9 cellular contexts compared by ENCODE assay signal in the genomic region with DNA sequence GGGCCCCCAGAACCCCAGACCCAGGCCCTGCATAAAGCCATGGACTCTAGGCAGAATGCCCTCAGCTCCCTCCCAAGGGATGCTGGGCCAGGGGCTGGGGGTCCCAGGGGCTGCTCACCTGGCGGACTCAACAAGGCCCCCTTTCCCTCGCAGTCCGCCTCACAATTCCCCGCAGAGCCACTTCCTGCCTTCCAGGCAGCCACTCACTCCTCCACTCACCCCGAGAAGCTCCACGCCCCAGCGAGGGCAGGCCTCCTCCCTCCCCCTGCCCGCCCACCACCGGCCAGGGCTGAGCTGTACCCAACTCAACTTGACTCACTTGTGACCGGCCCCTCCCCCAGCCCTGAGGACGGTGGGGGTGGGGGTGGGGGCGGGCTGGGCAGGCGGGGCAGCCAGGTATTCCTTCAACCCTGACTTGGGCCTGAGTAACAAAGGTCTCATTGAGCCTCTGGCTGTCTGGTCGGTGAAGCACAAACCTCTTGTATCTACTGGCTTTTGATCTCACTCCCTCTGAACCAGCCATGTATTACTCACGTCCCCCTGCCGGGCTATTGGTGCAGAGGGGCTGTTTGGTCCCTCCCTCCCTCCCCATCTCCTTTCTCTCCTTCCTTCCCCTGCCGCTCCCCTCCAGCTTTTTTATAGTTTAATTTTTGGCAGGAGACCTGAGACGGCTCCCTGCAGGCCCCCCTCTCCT. TPM values are rescaled to one million over a fixed set of nuclear protein-coding genes. Genes with fewer than 3 reads are reported as not detected.
DNase-seq lines count a peak whose midpoint lies in the region; FAIRE-seq and TF ChIP-seq lines count a peak whose summit lies in the region.
"Had no signal": no experiment of that assay in that cellular context is flagged by ENCODE, and none has a peak within 500 bp of the region (broad histone marks: within the 10 kb centered on the region; RNA-seq: fewer than 3 reads in every experiment).

No MANE protein-coding gene starts in this region.

- H3K9ac ChIP-seq in kidney (ENCODE audit: low read length in 2 of 2): peak overlapping the region in 1 of 2 donors; percentile 46

- peak overlapping the region; percentile 17 to 22 for H3K27ac ChIP-seq in kidney (ENCODE audit: low read depth in 2 of 2, low read length in 2 of 2)
- H3K27ac ChIP-seq in esophagus muscularis mucosa (replicated peaks in 1 of 4): no peak overlapping the region
- H3K27ac ChIP-seq in vagina: no peak overlapping the region

- H3K36me3 ChIP-seq in kidney (ENCODE audit: control insufficient read depth in 1 of 2, insufficient read depth in 2 of 2, low read length in 2 of 2) (no peaks in the 10 kb centered on the region), esophagus muscularis mucosa (no peaks in the 10 kb centered on the region), vagina (no peaks in the 10 kb centered on the region)

- TF ChIP-seq EP300 in esophagus muscularis mucosa (IDR thresholded peaks at IDR 0.05): no peak

- peaks cover 0 to 21% of the 10 kb centered on the region in 2 donors for H3K4me1 ChIP-seq in kidney (ENCODE audit: control insufficient read depth in 1 of 2, insufficient read depth in 1 of 2, low read depth in 1 of 2, low read length in 2 of 2)
- H3K4me1 ChIP-seq in esophagus muscularis mucosa: peaks cover 11 to 35% (median 25%) of the 10 kb centered on the region in 4 donors
- peaks cover 13% of the 10 kb centered on the region for H3K4me1 ChIP-seq in vagina

- WGBS in esophagus muscularis mucosa: 59% methylated on average over 14 of the region's 18 CpGs

- no peak for TF ChIP-seq POLR2A in esophagus muscularis mucosa (IDR thresholded peaks at IDR 0.05; ENCODE audit: low read depth)
- TF ChIP-seq POLR2A in vagina (IDR thresholded peaks at IDR 0.05): no peak

- TF ChIP-seq CTCF in AG10803 (conservative IDR thresholded peaks at IDR 0.05; ENCODE audit: low read length) (no peak), kidney (IDR thresholded peaks at IDR 0.05; ENCODE audit: borderline replicate concordance, extremely low read depth, insufficient read depth) (no peak), esophagus muscularis mucosa (IDR thresholded peaks at IDR 0.05) (no peak), vagina (IDR thresholded peaks at IDR 0.05) (no peak)

- H3K9me3 ChIP-seq in kidney (ENCODE audit: control insufficient read depth in 1 of 2, low read length in 2 of 2) (no peaks in the 10 kb centered on the region), esophagus muscularis mucosa (no peaks in the 10 kb centered on the region), vagina (no peaks in the 10 kb centered on the region)

- H3K27me3 ChIP-seq in esophagus muscularis mucosa: peaks cover 0 to 63% (median 20%) of the 10 kb centered on the region in 4 donors
- H3K27me3 ChIP-seq in vagina: peaks cover under 1% of the 10 kb centered on the region

- DNase-seq in AG10803 (ENCODE audit: low read depth) (peak; percentile 6), HK-2 (ENCODE audit: unreplicated experiment) (peak; percentile 98), activated T-cell treated with anti-CD3 and anti-CD28 coated beads for 48 hours (ENCODE audit: low read depth) (peak; percentile 40), kidney (peak; percentile 96), urothelium cell line (ENCODE audit: low spot score) (peak; percentile 96), NCI-H187 treated with DMSO at 0.1 percent for 48 hours (lab: John Stamatoyannopoulos, UW) (no peak), esophagus muscularis mucosa (ENCODE audit: extremely low spot score) (no peak), vagina (ENCODE audit: extremely low spot score in 2 of 2) (no peak)

- intact Hi-C loops in kidney (cut with DNase I): no loop called here
- intact Hi-C loops in esophagus muscularis mucosa (cut with DNase I): no loop called here
- intact Hi-C loops in vagina (cut with DNase I): no loop called here

- FAIRE-seq in kidney (lab: Jason Lieb, UNC) (no peak), urothelium cell line (lab: Jason Lieb, UNC) (peak; percentile 56)
- FAIRE-seq: GM18507 had no signal

- no peak overlapping the region; the same call in 1 of the 2 replicates for H3K4me3 ChIP-seq in AG10803 (ENCODE audit: low read length)
- peak overlapping the region in 1 of 2 donors; percentile 39 for H3K4me3 ChIP-seq in kidney (ENCODE audit: low read length in 2 of 2)
- no peak overlapping the region for H3K4me3 ChIP-seq in esophagus muscularis mucosa
- peak overlapping the region in 1 of 2 donors; percentile 22 for H3K4me3 ChIP-seq in vagina

RNA-seq across cellular contexts. Expression of gene BLACAT1, which starts 5.9 kb away (rescaled TPM):
- total RNA-seq in kidney (4.3 TPM), esophagus muscularis mucosa (not detected), vagina (0.98 TPM)
- 0.37 TPM for polyA plus RNA-seq in kidney (ENCODE audit: insufficient read depth, low read depth, low replicate concordance)

RNA-seq across cellular contexts. Expression of gene LEMD1, which starts 28.0 kb away (rescaled TPM):
- total RNA-seq in kidney (6.5 TPM), esophagus muscularis mucosa (not detected), vagina (not detected)
- not detected for polyA plus RNA-seq in kidney (ENCODE audit: insufficient read depth, low read depth, low replicate concordance)

RNA-seq across cellular contexts. Expression of gene CDK18, which starts 54.6 kb away (rescaled TPM):
- 25.7 TPM for total RNA-seq in kidney
- polyA plus RNA-seq in kidney (ENCODE audit: insufficient read depth, low read depth, low replicate concordance): 36.3 TPM
- 10 to 100 TPM in 2 of 4 donors, 1 to 10 TPM in 2; 4.8 to 12.9 (median 9.9) TPM for total RNA-seq in esophagus muscularis mucosa
- total RNA-seq in vagina: 27.0 TPM

Comparison
In these comparisons a context has a peak if more than half of its experiments do, and no peak if none do; other contexts are left out.
1. DNase-seq: peak in AG10803 (single experiment), HK-2 (single experiment), activated T-cell treated with anti-CD3 and anti-CD28 coated beads for 48 hours (single experiment), kidney (single experiment) and urothelium cell line (single experiment); none in NCI-H187 treated with DMSO at 0.1 percent for 48 hours (single experiment), esophagus muscularis mucosa (single experiment) and vagina (0 of 2).
2. H3K27ac ChIP-seq: peak in kidney (2 of 2); none in esophagus muscularis mucosa (0 of 4) and vagina (single experiment).